ENCODE assay signal across 1 cellular context in genomic region chr1:16186655-16187235, GRCh38.
A peak's percentile ranks its signal among the peaks of the same experiment; 100 is the strongest.
TF ChIP-seq lines count a peak whose summit lies in the region.

No MANE protein-coding gene starts in this region.

TF ChIP-seq in HepG2, 621 proteins besides CTCF, POLR2A, EP300 and RAD21:
- TF ChIP-seq, protein P1, sequence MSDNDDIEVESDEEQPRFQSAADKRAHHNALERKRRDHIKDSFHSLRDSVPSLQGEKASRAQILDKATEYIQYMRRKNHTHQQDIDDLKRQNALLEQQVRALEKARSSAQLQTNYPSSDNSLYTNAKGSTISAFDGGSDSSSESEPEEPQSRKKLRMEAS (IDR thresholded peaks at IDR 0.05), result no peak
- TF ChIP-seq SKIL (CRISPR knock-in tag; IDR thresholded peaks at IDR 0.05; ENCODE audit: borderline replicate concordance), result no peak
- no peak for TF ChIP-seq FOXK2 (IDR thresholded peaks at IDR 0.05)
- peak; percentile 39; the same call in 1 of the 2 replicates for TF ChIP-seq ZMYM3 (CRISPR knock-in tag; IDR thresholded peaks at IDR 0.05)
- peak; percentile 89 for TF ChIP-seq ZNF768 (CRISPR knock-in tag; IDR thresholded peaks at IDR 0.05)
